ENCODE assay signal across 1 cellular context in the genomic region with DNA sequence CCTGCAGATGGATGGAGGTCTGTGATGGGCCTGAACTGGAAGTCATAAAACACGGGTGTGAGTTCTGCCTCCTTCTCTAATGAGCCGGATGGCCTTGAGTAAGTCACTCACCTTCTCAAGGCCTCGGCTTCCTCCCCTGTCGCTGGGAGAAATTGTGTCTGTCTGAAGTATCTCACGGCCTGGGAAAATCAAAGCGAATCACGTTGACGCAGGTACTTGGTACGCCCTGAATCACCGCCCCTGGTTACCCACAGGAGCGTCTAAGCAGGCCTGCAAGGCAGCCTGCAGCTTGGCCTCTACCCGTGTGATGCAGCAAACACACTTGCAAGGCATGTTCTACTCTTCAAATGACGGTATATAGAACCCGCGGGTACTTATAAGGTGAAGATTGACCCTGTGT.
TF ChIP-seq lines count a peak whose summit lies in the region.

No MANE protein-coding gene starts in this region.

TF ChIP-seq in GM12891, 5 proteins besides CTCF, POLR2A, EP300 and RAD21:
- TF ChIP-seq TAF1 (IDR thresholded peaks at IDR 0.05; ENCODE audit: low read depth, low read length) = no peak
- TF ChIP-seq PAX5 (IDR thresholded peaks at IDR 0.05; ENCODE audit: insufficient read depth, low read length, severe bottlenecking) = no peak
- TF ChIP-seq SPI1 (IDR thresholded peaks at IDR 0.05; ENCODE audit: low read depth, low read length) = no peak
TF ChIP-seq in GM12891: peak in this region for 0.
